In genomic region chr1:243791586-243792267, GRCh38 we compare ENCODE assay signal across 14 cellular contexts. TPM values are rescaled to one million over a fixed set of nuclear protein-coding genes. Genes with fewer than 3 reads are reported as not detected.
DNase-seq lines count a peak whose midpoint lies in the region; ATAC-seq, FAIRE-seq and TF ChIP-seq lines count a peak whose summit lies in the region.
"Had no signal": no experiment of that assay in that cellular context is flagged by ENCODE, and none has a peak within 500 bp of the region (broad histone marks: within the 10 kb centered on the region; RNA-seq: fewer than 3 reads in every experiment).

No MANE protein-coding gene starts in this region.

- H3K36me3 ChIP-seq in muscle layer of duodenum (ENCODE audit: control insufficient read depth in 1 of 2, insufficient read depth in 2 of 2, low read length in 2 of 2) = no peaks in the 10 kb centered on the region
- H3K36me3 ChIP-seq in tibial nerve = peaks cover 0 to 5% (median 0%) of the 10 kb centered on the region in 3 donors

- no peak for TF ChIP-seq CTCF in tibial nerve (IDR thresholded peaks at IDR 0.05)

- H3K4me3 ChIP-seq in muscle layer of duodenum (ENCODE audit: low read depth in 1 of 2, low read length in 2 of 2) = no peak overlapping the region
- no peak overlapping the region for H3K4me3 ChIP-seq in tibial nerve

- H3K4me1 ChIP-seq in muscle layer of duodenum (ENCODE audit: control insufficient read depth in 1 of 2, insufficient read depth in 2 of 2, low read length in 2 of 2) (no peaks in the 10 kb centered on the region), tibial nerve (peaks cover 4 to 73% (median 34%) of the 10 kb centered on the region in 4 donors)

- H3K27ac ChIP-seq in muscle layer of duodenum (ENCODE audit: low read length) (peak overlapping the region; percentile 24), tibial nerve (peak overlapping the region; percentile 63 to 83 (median 69))

- H3K27me3 ChIP-seq in muscle layer of duodenum (ENCODE audit: low read depth, low read length) = no peaks in the 10 kb centered on the region
- no peaks in the 10 kb centered on the region for H3K27me3 ChIP-seq in tibial nerve

- FAIRE-seq in RCC 7860 (lab: Jason Lieb, UNC) = no peak

- WGBS in tibial nerve, 2 donors = 37 to 38% methylated on average over 4 of the region's 4 CpGs

- DNase-seq in astrocyte of the hippocampus (ENCODE audit: low read depth, low spot score) (peak; percentile 5), globus pallidus (ENCODE audit: low spot score) (peak; percentile 32), tibial nerve (ENCODE audit: low spot score in 2 of 2) (peak; percentile 26 to 44), NCI-H2029 (lab: John Stamatoyannopoulos, UW) (no peak), NCI-H82 (lab: John Stamatoyannopoulos, UW) (no peak), RCC 7860 (ENCODE audit: low spot score) (no peak)
- DNase-seq: cortex of kidney; NCI-H1930; SIG-M5; stimulated activated CD4-positive, alpha-beta T cell treated with anti-CD3 and anti-CD28 coated beads, Interleukin-2, amount 100 ng/mL, for 24 hours had no signal

- ATAC-seq in GM21737 (IDR thresholded peaks at IDR 0.05; ENCODE audit: unreplicated experiment) = no peak
- ATAC-seq: activated naive CD4-positive, alpha-beta T cell treated with anti-CD3 and anti-CD28 coated beads, Interleukin-2, amount 50 U/mL, for 72 hours; left lobe of liver had no signal

- H3K9me3 ChIP-seq in muscle layer of duodenum (ENCODE audit: control insufficient read depth in 1 of 2, low read length in 2 of 2) (no peaks in the 10 kb centered on the region), tibial nerve (no peaks in the 10 kb centered on the region)

- TF ChIP-seq EP300 in tibial nerve (IDR thresholded peaks at IDR 0.05) = peak; percentile 78 to 92

- no peak for TF ChIP-seq POLR2A in tibial nerve (IDR thresholded peaks at IDR 0.05)

RNA-seq across cellular contexts. Expression of gene AKT3, which starts 58.3 kb away (rescaled TPM):
- 10 to 100 TPM; 58.8 to 76.0 (median 69.2) TPM for total RNA-seq in tibial nerve

Comparison
In these comparisons a context has a peak if more than half of its experiments do, and no peak if none do; other contexts are left out.
1. DNase-seq: peak in astrocyte of the hippocampus (single experiment), globus pallidus (single experiment) and tibial nerve (2 of 2); none in NCI-H2029 (single experiment), NCI-H82 (single experiment) and RCC 7860 (single experiment).